In genomic region chr3:36710606-36711005, GRCh38 we compare ENCODE assay signal across 21 cellular contexts. TPM values are rescaled to one million over a fixed set of nuclear protein-coding genes. Genes with fewer than 3 reads are reported as not detected.
DNase-seq lines count a peak whose midpoint lies in the region; ATAC-seq and TF ChIP-seq lines count a peak whose summit lies in the region.
"Had no signal": no experiment of that assay in that cellular context is flagged by ENCODE, and none has a peak within 500 bp of the region (broad histone marks: within the 10 kb centered on the region; RNA-seq: fewer than 3 reads in every experiment).

No MANE protein-coding gene starts in this region.

- peaks cover 7% of the 10 kb centered on the region for H3K4me1 Mint-ChIP-seq in stimulated activated naive CD8-positive, alpha-beta T cell treated with anti-CD3 and anti-CD28 coated beads, Interleukin-15, amount 100 ng/mL, for 72 hours

- 41% methylated on average over 2 of the region's 2 CpGs for WGBS in esophagus muscularis mucosa
- 34 to 72% methylated on average over 2 of the region's 2 CpGs for WGBS in thyroid gland, 2 donors

- TF ChIP-seq CTCF in esophagus muscularis mucosa (IDR thresholded peaks at IDR 0.05): no peak
- TF ChIP-seq CTCF in upper lobe of right lung (IDR thresholded peaks at IDR 0.05): no peak
- TF ChIP-seq CTCF in thyroid gland (IDR thresholded peaks at IDR 0.05): no peak

- H3K27ac Mint-ChIP-seq in stimulated activated naive CD8-positive, alpha-beta T cell treated with anti-CD3 and anti-CD28 coated beads, Interleukin-15, amount 100 ng/mL, for 72 hours: no peak overlapping the region
- H3K27ac Mint-ChIP-seq: CD4-positive, alpha-beta T cell; CD8-positive, alpha-beta memory T cell had no signal

- H3K4me3 ChIP-seq in esophagus muscularis mucosa (no peak overlapping the region), upper lobe of right lung (no peak overlapping the region), thyroid gland (replicated peaks in 1 of 3) (no peak overlapping the region)
- H3K4me3 ChIP-seq: A549; BLaER1 treated with 17β-estradiol and CSF1 and Interleukin-3, amounts not matched to agents 10 nM and 100 nM had no signal

- peak; percentile 32 for ATAC-seq in stimulated activated naive CD8-positive, alpha-beta T cell treated with anti-CD3 and anti-CD28 coated beads, Interleukin-15, amount 100 ng/mL, for 72 hours
- no peak for ATAC-seq in stimulated activated naive CD8-positive, alpha-beta T cell treated with anti-CD3 and anti-CD28 coated beads, Interleukin-15, Interleukin-2, amounts not matched to agents 100 U/mL and 50 U/mL, for 24 hours
- peak; percentile 7 for ATAC-seq in upper lobe of right lung
- ATAC-seq: A549 had no signal

- TF ChIP-seq POLR2A in esophagus muscularis mucosa (IDR thresholded peaks at IDR 0.05; ENCODE audit: low read depth) (no peak), thyroid gland (IDR thresholded peaks at IDR 0.05) (no peak)

- H3K4me1 ChIP-seq in esophagus muscularis mucosa (no peaks in the 10 kb centered on the region), upper lobe of right lung (no peaks in the 10 kb centered on the region), thyroid gland (no peaks in the 10 kb centered on the region)
- H3K4me1 ChIP-seq: BE2C had no signal

- DNase-seq in stimulated activated naive CD8-positive, alpha-beta T cell treated with anti-CD3 and anti-CD28 coated beads, Interleukin-15, amount 100 ng/mL, for 72 hours: no peak
- DNase-seq in stimulated activated naive CD8-positive, alpha-beta T cell treated with anti-CD3 and anti-CD28 coated beads, Interleukin-15, Interleukin-2, amounts not matched to agents 100 U/mL and 50 U/mL, for 24 hours: no peak
- peak; percentile 66 for DNase-seq in esophagus muscularis mucosa (ENCODE audit: extremely low spot score)
- DNase-seq in upper lobe of right lung: no peak
- no peak for DNase-seq in NOMO-1 (lab: John Stamatoyannopoulos, UW; ENCODE audit: unreplicated experiment in 2 of 2)
- no peak for DNase-seq in thyroid gland
- DNase-seq: 8988T; ACHN; AML-193; BE2C; CD4-positive, alpha-beta T cell; CD8-positive, alpha-beta memory T cell; DMS 273 treated with DMSO at 0.1 percent for 48 hours; DMS79; EL; GDM1; GOT3; HCEC 1CT had no signal

- no peaks in the 10 kb centered on the region for H3K27me3 Mint-ChIP-seq in stimulated activated naive CD8-positive, alpha-beta T cell treated with anti-CD3 and anti-CD28 coated beads, Interleukin-15, amount 100 ng/mL, for 72 hours
- H3K27me3 Mint-ChIP-seq: CD4-positive, alpha-beta T cell had no signal

- intact Hi-C loops in esophagus muscularis mucosa (cut with DNase I): no loop called here
- intact Hi-C loops in upper lobe of right lung (cut with DNase I): no loop called here
- intact Hi-C loops in thyroid gland (cut with DNase I): no loop called here

- H3K9me3 Mint-ChIP-seq in stimulated activated naive CD8-positive, alpha-beta T cell treated with anti-CD3 and anti-CD28 coated beads, Interleukin-15, amount 100 ng/mL, for 72 hours: no peaks in the 10 kb centered on the region
- H3K9me3 Mint-ChIP-seq: CD14-positive monocyte; CD4-positive, alpha-beta T cell; CD8-positive, alpha-beta memory T cell had no signal

- H3K9me3 ChIP-seq in esophagus muscularis mucosa (no peaks in the 10 kb centered on the region), upper lobe of right lung (no peaks in the 10 kb centered on the region), thyroid gland (no peaks in the 10 kb centered on the region)
- H3K9me3 ChIP-seq: A549; BE2C; BLaER1 treated with 17β-estradiol and CSF1 and Interleukin-3, amounts not matched to agents 10 nM and 100 nM had no signal

- no peak overlapping the region for H3K27ac ChIP-seq in esophagus muscularis mucosa (replicated peaks in 1 of 4)
- no peak overlapping the region for H3K27ac ChIP-seq in upper lobe of right lung
- no peak overlapping the region for H3K27ac ChIP-seq in thyroid gland
- H3K27ac ChIP-seq: A549; BLaER1 treated with 17β-estradiol and CSF1 and Interleukin-3, amounts not matched to agents 10 nM and 100 nM had no signal

- H3K4me3 Mint-ChIP-seq in stimulated activated naive CD8-positive, alpha-beta T cell treated with anti-CD3 and anti-CD28 coated beads, Interleukin-15, amount 100 ng/mL, for 72 hours: no peak overlapping the region
- H3K4me3 Mint-ChIP-seq: CD14-positive monocyte; CD4-positive, alpha-beta T cell; CD8-positive, alpha-beta memory T cell had no signal

- H3K27me3 ChIP-seq in esophagus muscularis mucosa: no peaks in the 10 kb centered on the region
- no peaks in the 10 kb centered on the region for H3K27me3 ChIP-seq in upper lobe of right lung
- no peaks in the 10 kb centered on the region for H3K27me3 ChIP-seq in thyroid gland
- H3K27me3 ChIP-seq: BE2C; BLaER1 treated with 17β-estradiol and CSF1 and Interleukin-3, amounts not matched to agents 10 nM and 100 nM had no signal

- TF ChIP-seq EP300 in esophagus muscularis mucosa (IDR thresholded peaks at IDR 0.05): no peak

- no peaks in the 10 kb centered on the region for H3K36me3 ChIP-seq in esophagus muscularis mucosa
- H3K36me3 ChIP-seq in upper lobe of right lung: no peaks in the 10 kb centered on the region
- no peaks in the 10 kb centered on the region for H3K36me3 ChIP-seq in thyroid gland
- H3K36me3 ChIP-seq: BE2C; BLaER1 treated with 17β-estradiol and CSF1 and Interleukin-3, amounts not matched to agents 10 nM and 100 nM had no signal

RNA-seq across cellular contexts. Expression of gene DCLK3, which starts 53.7 kb away (rescaled TPM):
- under 1 TPM; under 0.01 to 0.33 (median 0.21) TPM for total RNA-seq in esophagus muscularis mucosa
- not detected for total RNA-seq in upper lobe of right lung
- under 1 TPM in 1 of 4 donors, not detected in 3; 0.11 TPM for total RNA-seq in thyroid gland
- total RNA-seq: CD4-positive, alpha-beta T cell; CD8-positive, alpha-beta memory T cell had no signal
